Comparison of ENCODE assay signal across 8 cellular contexts in genomic region chr17:45313927-45314760, GRCh38. TPM values are rescaled to one million over a fixed set of nuclear protein-coding genes. Genes with fewer than 3 reads are reported as not detected.
A peak's percentile ranks its signal among the peaks of the same experiment; 100 is the strongest.
DNase-seq lines count a peak whose midpoint lies in the region; ATAC-seq, FAIRE-seq and TF ChIP-seq lines count a peak whose summit lies in the region.

No MANE protein-coding gene starts in this region.

- WGBS in thyroid gland, 2 donors, result 82 to 87% methylated on average over 7 of the region's 7 CpGs

- H3K4me3 Mint-ChIP-seq in T-cell, result peak overlapping the region; percentile 85 to 93 (median 90)

- ATAC-seq in T-cell (replicated peaks in 1 of 4), result no peak

- H3K4me1 ChIP-seq in skeletal muscle satellite cell (ENCODE audit: control insufficient read depth, insufficient read depth, low read length) (peaks cover 65% of the 10 kb centered on the region), thyroid gland (peaks cover 56 to 73% of the 10 kb centered on the region in 2 donors), SJCRH30 (peaks cover 24% of the 10 kb centered on the region)

- POLR2A ChIA-PET in T-cell (lab: Charles Lee), result interaction anchor here in 1 of 2 donors (0.6 kb wide), 1 partner anchor 163 kb away, joined by 5 read pairs; no protein-coding TSS in a partner anchor

- peaks cover 21% of the 10 kb centered on the region for H3K36me3 ChIP-seq in skeletal muscle satellite cell (ENCODE audit: insufficient read depth, low read length)
- no peaks in the 10 kb centered on the region for H3K36me3 ChIP-seq in thyroid gland
- no peaks in the 10 kb centered on the region for H3K36me3 ChIP-seq in SJCRH30

- DNase-seq in GM12892 (ENCODE audit: insufficient read length) (no peak), T-cell (no peak), fibroblast of pulmonary artery (ENCODE audit: low read depth) (no peak), thyroid gland (no peak), SJCRH30 (no peak), amygdala (lab: John Stamatoyannopoulos, UW) (no peak), kidney tubule cell (ENCODE audit: low spot score) (no peak)

- peak; percentile 23; the same call in 1 of the 2 replicates for TF ChIP-seq POLR2A in GM12892 (IDR thresholded peaks at IDR 0.05; ENCODE audit: low read depth, low read length)
- no peak for TF ChIP-seq POLR2A in thyroid gland (IDR thresholded peaks at IDR 0.05)

- peak overlapping the region; percentile 80 for H3K4me2 ChIP-seq in skeletal muscle satellite cell (ENCODE audit: low read length)

- H3K4me1 Mint-ChIP-seq in T-cell, result peaks cover 80 to 86% (median 82%) of the 10 kb centered on the region in 3 donors

- peak overlapping the region; percentile 97 to 99 for H3K27ac Mint-ChIP-seq in T-cell

- H3K9me3 Mint-ChIP-seq in T-cell, result no peaks in the 10 kb centered on the region

- H3K9ac ChIP-seq in skeletal muscle satellite cell (ENCODE audit: low read depth, low read length), result peak overlapping the region; percentile 91

- no peaks in the 10 kb centered on the region for H3K27me3 Mint-ChIP-seq in T-cell

- H3K4me3 ChIP-seq in fibroblast of pulmonary artery (replicated peaks; ENCODE audit: low read depth, low read length) (peak overlapping the region; percentile 84), skeletal muscle satellite cell (ENCODE audit: low read length) (peak overlapping the region; percentile 87), thyroid gland (replicated peaks in 1 of 3) (no peak overlapping the region), SJCRH30 (no peak overlapping the region)

- H3K36me3 Mint-ChIP-seq in T-cell, result peaks cover 10% of the 10 kb centered on the region

- H3K27ac ChIP-seq in thyroid gland (no peak overlapping the region), SJCRH30 (no peak overlapping the region)

- no peaks in the 10 kb centered on the region for H3K9me3 ChIP-seq in skeletal muscle satellite cell (replicated peaks; ENCODE audit: low read length)
- H3K9me3 ChIP-seq in thyroid gland, result no peaks in the 10 kb centered on the region
- H3K9me3 ChIP-seq in SJCRH30 (replicated peaks), result no peaks in the 10 kb centered on the region

- intact Hi-C loops in thyroid gland (cut with DNase I), result no loop called here

- H3K27me3 ChIP-seq in skeletal muscle satellite cell (ENCODE audit: control insufficient read depth, insufficient read depth, low read length) (no peaks in the 10 kb centered on the region), thyroid gland (no peaks in the 10 kb centered on the region), SJCRH30 (no peaks in the 10 kb centered on the region)

- no peak for TF ChIP-seq CTCF in fibroblast of pulmonary artery (IDR thresholded peaks at IDR 0.05; ENCODE audit: low read length, missing control alignments)
- TF ChIP-seq CTCF in thyroid gland (IDR thresholded peaks at IDR 0.05), result no peak

- peak; percentile 40 for FAIRE-seq in GM12892 (lab: Jason Lieb, UNC)

- CTCF ChIA-PET in T-cell (lab: Charles Lee), result interaction anchor here in 1 of 2 donors (0.8 to 1.2 kb wide), 2 partner anchors 37 to 165 kb away, joined by 3 to 4 read pairs; partner anchors contain the start of gene HEXIM1

RNA-seq across cellular contexts. Expression of gene MAP3K14, which starts 2.7 kb away (rescaled TPM):
- polyA plus RNA-seq in GM12892 (2012; ENCODE audit: missing spikeins), result 13.9 TPM
- 10 to 100 TPM; 34.4 to 49.8 (median 42.8) TPM for total RNA-seq in T-cell
- 4.3 and 4.6 TPM in 2 replicates for total RNA-seq in skeletal muscle satellite cell (2012; rRNA removed)
- total RNA-seq in thyroid gland, result 10 to 100 TPM in 1 of 4 donors, 1 to 10 TPM in 3; 4.1 to 21.7 (median 6.2) TPM
- 3.9 and 4.7 TPM in 2 replicates for total RNA-seq in SJCRH30 (2014; rRNA removed; shearing (Covaris generic))

RNA-seq across cellular contexts. Expression of gene SPATA32, which starts 52.2 kb away (rescaled TPM):
- polyA plus RNA-seq in GM12892 (2012; ENCODE audit: missing spikeins), result 0.74 TPM
- total RNA-seq in T-cell (under 1 TPM in 4 of 5 donors, not detected in 1; 0.37 to 0.55 (median 0.42) TPM), thyroid gland (not detected)
- not detected in 2 replicates for total RNA-seq in skeletal muscle satellite cell (2012; rRNA removed)
- 0.08 TPM in 1 of 2 replicates, not detected in the other for total RNA-seq in SJCRH30 (2014; rRNA removed; shearing (Covaris generic))

Comparison
In these comparisons a context has a peak if more than half of its experiments do, and no peak if none do; other contexts are left out.
1. H3K4me3 ChIP-seq: peak in fibroblast of pulmonary artery (single experiment) and skeletal muscle satellite cell (single experiment); none in thyroid gland (0 of 3) and SJCRH30 (single experiment).